In the genomic region with DNA sequence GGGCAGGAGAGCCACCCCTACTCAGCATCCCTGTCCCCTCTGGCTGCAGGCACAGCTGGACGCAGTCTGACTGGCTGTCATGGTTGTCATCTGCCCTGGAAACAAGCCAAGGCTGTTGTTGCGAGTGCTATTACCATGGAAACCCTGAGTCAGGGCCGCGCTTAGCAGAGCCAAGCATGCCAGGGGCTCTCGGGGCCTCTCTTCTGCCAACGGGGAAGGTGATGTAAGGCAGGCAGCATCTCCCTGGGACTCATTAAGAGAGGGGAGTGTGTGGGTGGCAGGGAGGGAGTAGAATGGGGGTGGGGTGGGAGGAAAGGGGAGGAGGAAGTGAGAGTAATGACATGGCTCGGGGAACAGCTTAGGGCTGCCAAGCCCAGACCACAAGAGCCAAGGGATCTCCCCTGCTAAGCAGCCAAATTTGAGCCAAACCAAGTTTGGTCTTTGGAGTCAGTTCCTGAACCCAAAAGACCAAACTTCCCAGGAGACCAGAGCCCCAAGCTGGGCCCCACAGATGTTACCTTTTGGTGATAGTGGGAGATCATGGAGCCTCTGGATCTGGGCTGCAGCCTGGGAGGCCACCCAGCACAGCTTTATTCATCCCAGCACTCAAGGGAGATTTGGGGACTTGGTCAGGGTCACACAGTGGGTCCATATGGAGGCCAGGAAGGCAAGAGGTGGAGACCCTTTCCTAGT, we compare ENCODE assay signal across 9 cellular contexts.
DNase-seq lines count a peak whose midpoint lies in the region; ATAC-seq and TF ChIP-seq lines count a peak whose summit lies in the region.
"Had no signal": no experiment of that assay in that cellular context is flagged by ENCODE, and none has a peak within 500 bp of the region (broad histone marks: within the 10 kb centered on the region; RNA-seq: fewer than 3 reads in every experiment).

No MANE protein-coding gene starts in this region.

- no peak overlapping the region for H3K4me2 ChIP-seq in hepatocyte

- no peaks in the 10 kb centered on the region for H3K36me3 ChIP-seq in hepatocyte (replicated peaks; ENCODE audit: insufficient read depth, low read depth)
- H3K36me3 ChIP-seq in tibial artery, result no peaks in the 10 kb centered on the region
- H3K36me3 ChIP-seq: cardiac muscle cell had no signal

- H3K9me3 ChIP-seq in hepatocyte (ENCODE audit: low read depth) (peaks cover 7% of the 10 kb centered on the region), tibial artery (peaks cover 0 to 20% (median 16%) of the 10 kb centered on the region in 3 donors)

- no peaks in the 10 kb centered on the region for H3K27me3 ChIP-seq in hepatocyte
- H3K27me3 ChIP-seq in tibial artery, result no peaks in the 10 kb centered on the region
- H3K27me3 ChIP-seq: cardiac muscle cell had no signal

- ATAC-seq in GM18519 (IDR thresholded peaks at IDR 0.05; ENCODE audit: low FRiP score, unreplicated experiment) (peak; percentile 81), HG02763 (IDR thresholded peaks at IDR 0.05; ENCODE audit: unreplicated experiment) (peak; percentile 84)

- H3K79me2 ChIP-seq in hepatocyte, result no peaks in the 10 kb centered on the region

- no peak overlapping the region for H2AFZ ChIP-seq in hepatocyte

- H3K4me3 ChIP-seq in AG10803 (ENCODE audit: low read length), result no peak overlapping the region
- H3K4me3 ChIP-seq in hepatocyte, result no peak overlapping the region
- H3K4me3 ChIP-seq in tibial artery, result no peak overlapping the region
- H3K4me3 ChIP-seq: cardiac muscle cell had no signal

- DNase-seq in AG10803 (ENCODE audit: low read depth) (peak; percentile 68), NCI-H1105 (lab: John Stamatoyannopoulos, UW) (peak; percentile 98), SW480 (ENCODE audit: low spot score) (peak; percentile 73), hepatocyte (ENCODE audit: low spot score) (peak; percentile 88), tibial artery (peak; percentile 55 to 88), C1 segment of cervical spinal cord (lab: John Stamatoyannopoulos, UW) (no peak)

- no peaks in the 10 kb centered on the region for H4K20me1 ChIP-seq in hepatocyte (ENCODE audit: insufficient read depth, poor library complexity, severe bottlenecking)

- TF ChIP-seq CTCF in AG10803 (conservative IDR thresholded peaks at IDR 0.05; ENCODE audit: low read length), result no peak
- TF ChIP-seq CTCF in hepatocyte (IDR thresholded peaks at IDR 0.05; ENCODE audit: poor library complexity), result no peak
- no peak for TF ChIP-seq CTCF in tibial artery (IDR thresholded peaks at IDR 0.05)

- intact Hi-C loops in tibial artery (cut with DNase I; ENCODE audit: low total_unique reads), result no loop called here

- 30% methylated on average over 6 of the region's 7 CpGs for WGBS in hepatocyte (ENCODE audit: low lambda C conversion rate, missing lambda C conversion rate)

- peaks cover 4% of the 10 kb centered on the region for H3K4me1 ChIP-seq in hepatocyte (ENCODE audit: insufficient read depth)
- peaks cover 0 to 22% (median 10%) of the 10 kb centered on the region in 4 donors for H3K4me1 ChIP-seq in tibial artery

- H3K9me2 ChIP-seq in hepatocyte (replicated peaks; ENCODE audit: insufficient read depth), result no peaks in the 10 kb centered on the region

- H3K27ac ChIP-seq in hepatocyte (peak overlapping the region; percentile 74), tibial artery (peak overlapping the region in 1 of 2 donors; percentile 15)
- H3K27ac ChIP-seq: cardiac muscle cell had no signal

Comparison
In these comparisons a context has a peak if more than half of its experiments do, and no peak if none do; other contexts are left out.
1. DNase-seq: peak in AG10803 (single experiment), NCI-H1105 (single experiment), SW480 (single experiment), hepatocyte (single experiment) and tibial artery (2 of 2); none in C1 segment of cervical spinal cord (0 of 14).